ENCODE assay signal across 28 cellular contexts in genomic region chr7:50530771-50531170, GRCh38. TPM values are rescaled to one million over a fixed set of nuclear protein-coding genes. Genes with fewer than 3 reads are reported as not detected.
A peak's percentile ranks its signal among the peaks of the same experiment; 100 is the strongest.
DNase-seq lines count a peak whose midpoint lies in the region; ATAC-seq and TF ChIP-seq lines count a peak whose summit lies in the region.
"Had no signal": no experiment of that assay in that cellular context is flagged by ENCODE, and none has a peak within 500 bp of the region (broad histone marks: within the 10 kb centered on the region; RNA-seq: fewer than 3 reads in every experiment).

No MANE protein-coding gene starts in this region.

- H3K4me3 ChIP-seq in HCT116 (replicated peaks in 1 of 2; ENCODE audit: low read depth in 1 of 2, low read length in 2 of 2) (peak overlapping the region in 1 of 2 experiments; percentile 36; a peak in 1 of 4 replicates), OCI-LY3 (ENCODE audit: low read length) (no peak overlapping the region), mammary epithelial cell (replicated peaks in 1 of 3; ENCODE audit: insufficient read depth in 1 of 3, low read depth in 2 of 3, low read length in 3 of 3) (no peak overlapping the region), trophoblast cell (ENCODE audit: low read depth, low read length) (no peak overlapping the region)
- H3K4me3 ChIP-seq: adrenal gland, BLaER1, gastroesophageal sphincter, HAP-1, K562, left ventricle myocardium inferior, spleen, tibial artery had no signal

- H3K4me2 ChIP-seq in HCT116 (ENCODE audit: low read length) (peak overlapping the region; percentile 78), OCI-LY3 (ENCODE audit: low read length) (peak overlapping the region; percentile 50; the same call in 1 of the 2 replicates), mammary epithelial cell (ENCODE audit: insufficient read depth, low read depth, low read length) (peak overlapping the region; percentile 75), trophoblast cell (ENCODE audit: low read length) (no peak overlapping the region)
- H3K4me2 ChIP-seq: BLaER1 had no signal

- CTCF ChIA-PET in HCT116 (lab: Charles Lee) (no interaction called here), mammary epithelial cell (lab: Charles Lee; ENCODE audit: low non-redundant PET) (no interaction called here)

- H3K4me1 ChIP-seq in HCT116 (ENCODE audit: control insufficient read depth in 1 of 2, insufficient read depth in 2 of 2, low read length in 2 of 2) (peaks cover 33 to 49% of the 10 kb centered on the region in 2 experiments), OCI-LY3 (ENCODE audit: low read length) (peaks cover 20% of the 10 kb centered on the region), mammary epithelial cell (ENCODE audit: insufficient read depth, low read length) (peaks cover 37% of the 10 kb centered on the region), trophoblast cell (ENCODE audit: control insufficient read depth in 1 of 2, insufficient read depth in 2 of 2, low read length in 2 of 2) (peaks cover 9 to 19% of the 10 kb centered on the region in 2 experiments)
- H3K4me1 ChIP-seq: BLaER1, gastroesophageal sphincter, HAP-1, left ventricle myocardium inferior, spleen, tibial artery had no signal

- no peak overlapping the region for H2AK5ac ChIP-seq in trophoblast cell (ENCODE audit: low read length)

- intact Hi-C loops in HCT116 (cut with micrococcal nuclease) (loop anchor here (5.0 kb wide), 1 partner anchor 83 kb away; no protein-coding TSS in a partner anchor), mammary epithelial cell (cut with micrococcal nuclease) (loop anchor here (1.0 to 5.0 kb wide), 2 partner anchors 28 to 63 kb away; no protein-coding TSS in a partner anchor)

- no peak for TF ChIP-seq CTCF in HCT116 (IDR thresholded peaks at IDR 0.05 in 2 of 3, conservative IDR thresholded peaks at IDR 0.05 in 1 of 3; ENCODE audit: borderline replicate concordance in 1 of 3, insufficient read depth in 1 of 3, low read depth in 2 of 3, low read length in 2 of 3)
- TF ChIP-seq CTCF in OCI-LY3 (IDR thresholded peaks at IDR 0.05; ENCODE audit: low read depth, low read length): no peak
- TF ChIP-seq CTCF in mammary epithelial cell (conservative IDR thresholded peaks at IDR 0.05 in 1 of 2, IDR thresholded peaks at IDR 0.05 in 1 of 2; ENCODE audit: extremely low read depth in 1 of 2, insufficient read depth in 1 of 2, low read depth in 1 of 2, low read length in 2 of 2): no peak

- dilution Hi-C loops in mammary epithelial cell (cut with HindIII; ENCODE audit: low sequenced_read_pairs): no loop called here

- H3K36me3 ChIP-seq in HCT116 (ENCODE audit: control insufficient read depth in 1 of 2, insufficient read depth in 2 of 2, low read length in 2 of 2): no peaks in the 10 kb centered on the region
- H3K36me3 ChIP-seq in OCI-LY3 (replicated peaks; ENCODE audit: low read depth, low read length): no peaks in the 10 kb centered on the region
- no peaks in the 10 kb centered on the region for H3K36me3 ChIP-seq in mammary epithelial cell (ENCODE audit: insufficient read depth, low read length)
- no peaks in the 10 kb centered on the region for H3K36me3 ChIP-seq in trophoblast cell (ENCODE audit: control insufficient read depth in 1 of 2, insufficient read depth in 2 of 2, low read length in 2 of 2)
- H3K36me3 ChIP-seq: adrenal gland, BLaER1, gastroesophageal sphincter, HAP-1, left ventricle myocardium inferior, spleen, tibial artery had no signal

- H4K91ac ChIP-seq in trophoblast cell (ENCODE audit: low read depth, low read length): peak overlapping the region; percentile 31

- WGBS in mammary epithelial cell (ENCODE audit: low coverage, missing lambda C conversion rate): 100% methylated on average over 1 of the region's 1 CpG
- WGBS in trophoblast cell (ENCODE audit: extremely low coverage, insufficient coverage, insufficient read length): no CpG with 5 or more reads among the region's 1 CpG

- H3K23ac ChIP-seq in trophoblast cell (ENCODE audit: low read length): no peak overlapping the region

- no peak overlapping the region for H3K18ac ChIP-seq in trophoblast cell (ENCODE audit: low read length)

- no peak overlapping the region for H4K12ac ChIP-seq in trophoblast cell (ENCODE audit: low read depth, low read length)

- BruUV-seq in HCT116 (replicated peaks; lab: Mats Ljungman, UMichigan): no TSS peak
- TSS peak; percentile 84 for BruUV-seq in mammary epithelial cell (replicated peaks; lab: Mats Ljungman, UMichigan)

- H4K8ac ChIP-seq in trophoblast cell (ENCODE audit: low read depth, low read length): no peak overlapping the region

- H3K79me2 ChIP-seq in HCT116 (ENCODE audit: insufficient read depth, low read length) (no peaks in the 10 kb centered on the region), OCI-LY3 (ENCODE audit: low read length) (no peaks in the 10 kb centered on the region), mammary epithelial cell (ENCODE audit: insufficient read depth, low read length) (no peaks in the 10 kb centered on the region), trophoblast cell (ENCODE audit: control insufficient read depth, insufficient read depth, low read length, poor library complexity) (no peaks in the 10 kb centered on the region)

- H3K14ac ChIP-seq in trophoblast cell (ENCODE audit: low read length): no peak overlapping the region

- POLR2A ChIA-PET in HCT116 (lab: Charles Lee): no interaction called here

- RAD21 ChIA-PET in HCT116 (lab: Charles Lee; ENCODE audit: low non-redundant PET in 1 of 2, low total read pairs in 2 of 2, uncharacterized antibody in 2 of 2, unreplicated experiment in 2 of 2): no interaction called here

- no peak for TF ChIP-seq RAD21 in HCT116 (IDR thresholded peaks at IDR 0.05; ENCODE audit: low read depth)

- H3K27me3 ChIP-seq in HCT116 (ENCODE audit: insufficient read depth, low read length) (no peaks in the 10 kb centered on the region), OCI-LY3 (ENCODE audit: low read depth, low read length) (peaks cover 14% of the 10 kb centered on the region), mammary epithelial cell (ENCODE audit: insufficient read depth, low read length) (no peaks in the 10 kb centered on the region), trophoblast cell (ENCODE audit: insufficient read depth, low read length) (no peaks in the 10 kb centered on the region)
- H3K27me3 ChIP-seq: adrenal gland, BLaER1 had no signal

- H3K9me3 ChIP-seq in HCT116 (ENCODE audit: control insufficient read depth in 1 of 2, insufficient read depth in 1 of 2, low read depth in 1 of 2, low read length in 2 of 2): no peaks in the 10 kb centered on the region
- no peaks in the 10 kb centered on the region for H3K9me3 ChIP-seq in OCI-LY3 (ENCODE audit: insufficient read depth, low read length)
- no peaks in the 10 kb centered on the region for H3K9me3 ChIP-seq in mammary epithelial cell (replicated peaks; ENCODE audit: insufficient read depth, low read length)
- H3K9me3 ChIP-seq in trophoblast cell (ENCODE audit: insufficient read depth, low read depth, low read length): peaks cover 5% of the 10 kb centered on the region
- H3K9me3 ChIP-seq: adrenal gland, BLaER1, gastroesophageal sphincter, HAP-1, SK-N-SH, spleen had no signal

- no peaks in the 10 kb centered on the region for H3K9me2 ChIP-seq in HCT116 (ENCODE audit: insufficient read depth)
- H3K9me2 ChIP-seq: SK-N-SH had no signal

- in situ Hi-C loops in mammary epithelial cell (cut with MboI; ENCODE audit: low sequenced_read_pairs in 2 of 2): no loop called here

- H3K27ac ChIP-seq in HCT116 (ENCODE audit: low read depth, low read length) (no peak overlapping the region), OCI-LY3 (ENCODE audit: low read length) (no peak overlapping the region), mammary epithelial cell (ENCODE audit: insufficient read depth, low read depth, low read length) (peak overlapping the region; percentile 98), trophoblast cell (ENCODE audit: low read depth, low read length) (no peak overlapping the region)
- H3K27ac ChIP-seq: BLaER1, gastroesophageal sphincter, left ventricle myocardium inferior, spleen, tibial artery had no signal

- H2BK5ac ChIP-seq in trophoblast cell (ENCODE audit: low read depth, low read length, poor library complexity): no peak overlapping the region

- H2AFZ ChIP-seq in HCT116 (ENCODE audit: low read depth, low read length, poor library complexity, severe bottlenecking) (peak overlapping the region; percentile 71), OCI-LY3 (ENCODE audit: low read depth, low read length) (no peak overlapping the region), mammary epithelial cell (ENCODE audit: low read depth, low read length) (peak overlapping the region; percentile 84), trophoblast cell (ENCODE audit: insufficient read depth, low read length, poor library complexity) (no peak overlapping the region)

- no peak overlapping the region for H3K4ac ChIP-seq in trophoblast cell (ENCODE audit: low read depth, low read length)

- H4K20me1 ChIP-seq in HCT116 (ENCODE audit: insufficient read depth) (no peaks in the 10 kb centered on the region), OCI-LY3 (ENCODE audit: insufficient read depth, low read length) (no peaks in the 10 kb centered on the region), mammary epithelial cell (ENCODE audit: insufficient read depth, low read length) (no peaks in the 10 kb centered on the region)
- H4K20me1 ChIP-seq: BLaER1 had no signal

- peaks cover 3% of the 10 kb centered on the region for H3K79me1 ChIP-seq in trophoblast cell (ENCODE audit: low read length)

- ATAC-seq in HCT116: no peak
- ATAC-seq in HG03045 (IDR thresholded peaks at IDR 0.05; ENCODE audit: unreplicated experiment): no peak
- ATAC-seq: activated CD8-positive, alpha-beta memory T cell treated with anti-CD3 and anti-CD28 coated beads, Interleukin-2, amount 10 ng/mL, durations not matched to agents 7 days and 5 days; gastroesophageal sphincter; K562; right cardiac atrium had no signal

- no peak for DNase-seq in HCT116 (ENCODE audit: low read depth, low spot score)
- no peak for DNase-seq in mammary epithelial cell
- DNase-seq in trophoblast cell: no peak
- no peak for DNase-seq in stimulated activated CD4-positive, alpha-beta T cell treated with anti-CD3 and anti-CD28 coated beads, Interleukin-2, amount 100 ng/mL, for 48 hours
- no peak for DNase-seq in NCI-H1105 (lab: John Stamatoyannopoulos, UW)
- DNase-seq: activated CD4-positive, alpha-beta T cell treated with anti-CD3 and anti-CD28 coated beads, Interleukin-2, amount 50 U/mL, for 4 hours; activated CD4-positive, CD25-positive, alpha-beta regulatory T cell; activated CD8-positive, alpha-beta memory T cell treated with anti-CD3 and anti-CD28 coated beads, Interleukin-2, amount 10 ng/mL, durations not matched to agents 7 days and 5 days; activated naive CD4-positive, alpha-beta T cell treated with anti-CD3 and anti-CD28 coated beads, Interleukin-2, amount 10 ng/mL, durations not matched to agents 7 days and 5 days; adrenal gland; immature natural killer cell; left ventricle myocardium inferior; posterior cingulate gyrus; right cardiac atrium; SK-N-SH; spleen; tibial artery had no signal

- H2BK12ac ChIP-seq in trophoblast cell (ENCODE audit: low read length): no peak overlapping the region

- no peak for TF ChIP-seq POLR2A in HCT116 (IDR thresholded peaks at IDR 0.05; ENCODE audit: borderline replicate concordance, extremely low read depth, insufficient read depth, insufficient read length)

- H3K9ac ChIP-seq in HCT116 (ENCODE audit: low read length): peak overlapping the region; percentile 41
- H3K9ac ChIP-seq in OCI-LY3 (ENCODE audit: low read length): no peak overlapping the region
- H3K9ac ChIP-seq in mammary epithelial cell (ENCODE audit: insufficient read depth, low read length): peak overlapping the region; percentile 83
- H3K9ac ChIP-seq in trophoblast cell (ENCODE audit: low read length): no peak overlapping the region
- H3K9ac ChIP-seq: BLaER1, SK-N-SH had no signal

- H2BK120ac ChIP-seq in trophoblast cell (ENCODE audit: insufficient read depth, low read length, poor library complexity): no peak overlapping the region

RNA-seq across cellular contexts. Expression of gene DDC, which starts 34.4 kb away (rescaled TPM):
- total RNA-seq in HCT116 (2021; ENCODE audit: unreplicated experiment) (not detected), mammary epithelial cell (not detected)
- not detected in 2 replicates for polyA plus RNA-seq in HCT116 (2012)
- not detected for polyA plus RNA-seq in mammary epithelial cell
- not detected for polyA minus RNA-seq in mammary epithelial cell
- 0.26 TPM in 1 of 2 replicates, not detected in the other for polyA plus RNA-seq in trophoblast cell (2013)
- total RNA-seq: activated CD8-positive, alpha-beta memory T cell treated with anti-CD3 and anti-CD28 coated beads, Interleukin-2, amount 10 ng/mL, durations not matched to agents 7 days and 5 days; bronchial epithelial cell; endothelial cell of umbilical vein; fibroblast of lung; gastroesophageal sphincter; K562; left ventricle myocardium inferior; NCI-H460; OCI-LY7 had no signal
- polyA plus RNA-seq: endothelial cell of umbilical vein, fibroblast of lung, immature natural killer cell, K562 had no signal

Comparison
In these comparisons a context has a peak if more than half of its experiments do, and no peak if none do; other contexts are left out.
1. H2AFZ ChIP-seq: peak in HCT116 (single experiment) and mammary epithelial cell (single experiment); none in OCI-LY3 (single experiment) and trophoblast cell (single experiment).
2. H3K9ac ChIP-seq: peak in HCT116 (single experiment) and mammary epithelial cell (single experiment); none in OCI-LY3 (single experiment) and trophoblast cell (single experiment).